8 cellular contexts compared by ENCODE assay signal in genomic region chr7:32890553-32891045, GRCh38. TPM values are rescaled to one million over a fixed set of nuclear protein-coding genes. Genes with fewer than 3 reads are reported as not detected.
DNase-seq lines count a peak whose midpoint lies in the region; ATAC-seq and TF ChIP-seq lines count a peak whose summit lies in the region.

No MANE protein-coding gene starts in this region.

- in situ Hi-C loops in Caki2 (cut with HindIII; ENCODE audit: low pct_unique_long_range_greater_than_20kb, low sequenced_read_pairs) = no loop called here

- H3K36me3 Mint-ChIP-seq in progenitor cell of endocrine pancreas (ENCODE audit: insufficient read depth) = no peaks in the 10 kb centered on the region

- H3K27ac Mint-ChIP-seq in progenitor cell of endocrine pancreas = peak overlapping the region; percentile 99

- H3K4me3 Mint-ChIP-seq in progenitor cell of endocrine pancreas (ENCODE audit: low read depth) = peak overlapping the region; percentile 96

- peak overlapping the region; percentile 92 to 98 for H3K4me3 ChIP-seq in foreskin fibroblast (ENCODE audit: low read depth in 1 of 2, low read length in 2 of 2)

- ATAC-seq in GM18909 (IDR thresholded peaks at IDR 0.05; ENCODE audit: poor library complexity, unreplicated experiment) = peak; percentile 35
- ATAC-seq in HG03159 (IDR thresholded peaks at IDR 0.05; ENCODE audit: unreplicated experiment) = peak; percentile 42

- TF ChIP-seq CTCF in foreskin fibroblast (IDR thresholded peaks at IDR 0.05; ENCODE audit: low read depth, low read length) (no peak), progenitor cell of endocrine pancreas (IDR thresholded peaks at IDR 0.05; ENCODE audit: unreplicated experiment) (no peak)

- H3K9me3 Mint-ChIP-seq in progenitor cell of endocrine pancreas (ENCODE audit: low read depth) = no peaks in the 10 kb centered on the region

- peaks cover 59% of the 10 kb centered on the region for H3K4me1 Mint-ChIP-seq in progenitor cell of endocrine pancreas (ENCODE audit: low read depth)

- no peaks in the 10 kb centered on the region for H3K27me3 Mint-ChIP-seq in progenitor cell of endocrine pancreas

- DNase-seq in Caki2 (ENCODE audit: low read depth) = peak; percentile 56
- DNase-seq in NCI-H526 treated with DMSO at 0.1 percent for 48 hours (lab: John Stamatoyannopoulos, UW) = peak; percentile 37
- peak; percentile 14 for DNase-seq in activated T-helper 1 cell treated with Interleukin-2 at 50 U/mL for 16 hours (ENCODE audit: low read depth)
- DNase-seq in foreskin fibroblast = peak; percentile 38 to 70
- no peak for DNase-seq in progenitor cell of endocrine pancreas (ENCODE audit: low spot score, unreplicated experiment)
- no peak for DNase-seq in OCI-M2 (lab: John Stamatoyannopoulos, UW; ENCODE audit: unreplicated experiment)

RNA-seq across cellular contexts. Expression of gene KBTBD2, which starts 1.0 kb away (rescaled TPM):
- total RNA-seq in Caki2 (2014; rRNA removed; shearing (Covaris generic); ENCODE audit: low replicate concordance) = 27.3 and 29.6 TPM in 2 replicates
- total RNA-seq in progenitor cell of endocrine pancreas = 47.5 and 48.1 TPM in 2 replicates

Comparison
In these comparisons a context has a peak if more than half of its experiments do, and no peak if none do; other contexts are left out.
1. DNase-seq: peak in Caki2 (single experiment), NCI-H526 treated with DMSO at 0.1 percent for 48 hours (single experiment), activated T-helper 1 cell treated with Interleukin-2 at 50 U/mL for 16 hours (single experiment) and foreskin fibroblast (2 of 2); none in progenitor cell of endocrine pancreas (single experiment) and OCI-M2 (single experiment).